8 cellular contexts compared by ENCODE assay signal in genomic region chr5:141476132-141476909, GRCh38. TPM values are rescaled to one million over a fixed set of nuclear protein-coding genes. Genes with fewer than 3 reads are reported as not detected.
DNase-seq lines count a peak whose midpoint lies in the region; ATAC-seq and TF ChIP-seq lines count a peak whose summit lies in the region.

No MANE protein-coding gene starts in this region.

- H3K4me1 ChIP-seq in ES-I3 (ENCODE audit: insufficient read depth, low read length): no peaks in the 10 kb centered on the region

- H3K9me3 Mint-ChIP-seq in activated CD8-positive, alpha-beta T cell treated with anti-CD3 and anti-CD28 coated beads, Interleukin-2, amount 10 ng/mL, durations not matched to agents 7 days and 5 days (ENCODE audit: insufficient read depth): no peaks in the 10 kb centered on the region
- H3K9me3 Mint-ChIP-seq in osteocyte (ENCODE audit: unreplicated experiment): no peaks in the 10 kb centered on the region

- H3K36me3 Mint-ChIP-seq in activated CD8-positive, alpha-beta T cell treated with anti-CD3 and anti-CD28 coated beads, Interleukin-2, amount 10 ng/mL, durations not matched to agents 7 days and 5 days (ENCODE audit: low read depth): peaks cover 3% of the 10 kb centered on the region
- peaks cover 27% of the 10 kb centered on the region for H3K36me3 Mint-ChIP-seq in osteocyte (ENCODE audit: unreplicated experiment)

- H3K27me3 Mint-ChIP-seq in activated CD8-positive, alpha-beta T cell treated with anti-CD3 and anti-CD28 coated beads, Interleukin-2, amount 10 ng/mL, durations not matched to agents 7 days and 5 days (ENCODE audit: low read depth): peaks cover 69% of the 10 kb centered on the region
- no peaks in the 10 kb centered on the region for H3K27me3 Mint-ChIP-seq in osteocyte (ENCODE audit: unreplicated experiment)

- TF ChIP-seq RAD21 in Ishikawa (IDR thresholded peaks at IDR 0.05; ENCODE audit: low read depth): no peak

- CTCF ChIA-PET in activated CD8-positive, alpha-beta T cell treated with anti-CD3 and anti-CD28 coated beads, Interleukin-2, amount 10 ng/mL, durations not matched to agents 7 days and 5 days (lab: Charles Lee): interaction anchor here (1.3 to 1.4 kb wide), 2 partner anchors 10 to 157 kb away, joined by 3 read pairs; no protein-coding TSS in a partner anchor

- no peaks in the 10 kb centered on the region for H3K36me3 ChIP-seq in ES-I3 (ENCODE audit: insufficient read depth, low read length)

- TF ChIP-seq EP300 in Ishikawa (IDR thresholded peaks at IDR 0.05; ENCODE audit: borderline replicate concordance): no peak

- POLR2A ChIA-PET in activated CD8-positive, alpha-beta T cell treated with anti-CD3 and anti-CD28 coated beads, Interleukin-2, amount 10 ng/mL, durations not matched to agents 7 days and 5 days (lab: Charles Lee): no interaction called here

- H3K4me1 Mint-ChIP-seq in activated CD8-positive, alpha-beta T cell treated with anti-CD3 and anti-CD28 coated beads, Interleukin-2, amount 10 ng/mL, durations not matched to agents 7 days and 5 days (ENCODE audit: low read depth): peaks cover 29% of the 10 kb centered on the region
- peaks cover 48% of the 10 kb centered on the region for H3K4me1 Mint-ChIP-seq in osteocyte (ENCODE audit: unreplicated experiment)

- H3K27ac Mint-ChIP-seq in activated CD8-positive, alpha-beta T cell treated with anti-CD3 and anti-CD28 coated beads, Interleukin-2, amount 10 ng/mL, durations not matched to agents 7 days and 5 days: no peak overlapping the region
- peak overlapping the region; percentile 99 for H3K27ac Mint-ChIP-seq in osteocyte (ENCODE audit: unreplicated experiment)

- H3K9me3 ChIP-seq in ES-I3 (ENCODE audit: control insufficient read depth, insufficient read depth, low read length): no peaks in the 10 kb centered on the region

- DNase-seq in activated CD8-positive, alpha-beta T cell treated with anti-CD3 and anti-CD28 coated beads, Interleukin-2, amount 10 ng/mL, durations not matched to agents 7 days and 5 days: no peak
- peak; percentile 39 for DNase-seq in germinal center (ENCODE audit: low spot score)
- no peak for DNase-seq in osteocyte (ENCODE audit: extremely low spot score, unreplicated experiment)
- DNase-seq in inferior parietal cortex (ENCODE audit: extremely low spot score): no peak

- ATAC-seq in GM21576 (IDR thresholded peaks at IDR 0.05; ENCODE audit: unreplicated experiment) (peak; percentile 30), GM18861 (IDR thresholded peaks at IDR 0.05; ENCODE audit: unreplicated experiment) (no peak)
- peak; percentile 27 for ATAC-seq in activated CD8-positive, alpha-beta T cell treated with anti-CD3 and anti-CD28 coated beads, Interleukin-2, amount 10 ng/mL, durations not matched to agents 7 days and 5 days

- H3K4me3 Mint-ChIP-seq in activated CD8-positive, alpha-beta T cell treated with anti-CD3 and anti-CD28 coated beads, Interleukin-2, amount 10 ng/mL, durations not matched to agents 7 days and 5 days: peak overlapping the region; percentile 62
- peak overlapping the region; percentile 97 for H3K4me3 Mint-ChIP-seq in osteocyte (ENCODE audit: unreplicated experiment)

- peak overlapping the region; percentile 66; the same call in 1 of the 2 replicates for H3K9ac ChIP-seq in ES-I3 (ENCODE audit: low read depth, low read length)

- no peak for TF ChIP-seq CTCF in osteocyte (IDR thresholded peaks at IDR 0.05)

TF ChIP-seq in Ishikawa, 13 proteins besides CTCF, POLR2A, EP300 and RAD21:
- no peak for TF ChIP-seq ZBTB7A (IDR thresholded peaks at IDR 0.05; ENCODE audit: low read depth)
- TF ChIP-seq NFIC (IDR thresholded peaks at IDR 0.05): no peak
- TF ChIP-seq TAF1 (IDR thresholded peaks at IDR 0.05; ENCODE audit: low read depth): 0 out of 2 replicates have a peak, but pooled peaks have one; percentile 22
- TF ChIP-seq, protein P1, sequence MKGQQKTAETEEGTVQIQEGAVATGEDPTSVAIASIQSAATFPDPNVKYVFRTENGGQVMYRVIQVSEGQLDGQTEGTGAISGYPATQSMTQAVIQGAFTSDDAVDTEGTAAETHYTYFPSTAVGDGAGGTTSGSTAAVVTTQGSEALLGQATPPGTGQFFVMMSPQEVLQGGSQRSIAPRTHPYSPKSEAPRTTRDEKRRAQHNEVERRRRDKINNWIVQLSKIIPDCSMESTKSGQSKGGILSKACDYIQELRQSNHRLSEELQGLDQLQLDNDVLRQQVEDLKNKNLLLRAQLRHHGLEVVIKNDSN (IDR thresholded peaks at IDR 0.05): no peak
- no peak for TF ChIP-seq TCF12 (IDR thresholded peaks at IDR 0.05; ENCODE audit: low read depth)
- TF ChIP-seq MAX (IDR thresholded peaks at IDR 0.05): peak; percentile 27; the same call in 1 of the 2 replicates
- no peak for TF ChIP-seq CREB1 (IDR thresholded peaks at IDR 0.05; ENCODE audit: low read depth)
- TF ChIP-seq FOXM1 (IDR thresholded peaks at IDR 0.05; ENCODE audit: borderline replicate concordance, low read depth): no peak
- no peak for TF ChIP-seq YY1 (IDR thresholded peaks at IDR 0.05; ENCODE audit: low read depth)
- TF ChIP-seq, protein P2, sequence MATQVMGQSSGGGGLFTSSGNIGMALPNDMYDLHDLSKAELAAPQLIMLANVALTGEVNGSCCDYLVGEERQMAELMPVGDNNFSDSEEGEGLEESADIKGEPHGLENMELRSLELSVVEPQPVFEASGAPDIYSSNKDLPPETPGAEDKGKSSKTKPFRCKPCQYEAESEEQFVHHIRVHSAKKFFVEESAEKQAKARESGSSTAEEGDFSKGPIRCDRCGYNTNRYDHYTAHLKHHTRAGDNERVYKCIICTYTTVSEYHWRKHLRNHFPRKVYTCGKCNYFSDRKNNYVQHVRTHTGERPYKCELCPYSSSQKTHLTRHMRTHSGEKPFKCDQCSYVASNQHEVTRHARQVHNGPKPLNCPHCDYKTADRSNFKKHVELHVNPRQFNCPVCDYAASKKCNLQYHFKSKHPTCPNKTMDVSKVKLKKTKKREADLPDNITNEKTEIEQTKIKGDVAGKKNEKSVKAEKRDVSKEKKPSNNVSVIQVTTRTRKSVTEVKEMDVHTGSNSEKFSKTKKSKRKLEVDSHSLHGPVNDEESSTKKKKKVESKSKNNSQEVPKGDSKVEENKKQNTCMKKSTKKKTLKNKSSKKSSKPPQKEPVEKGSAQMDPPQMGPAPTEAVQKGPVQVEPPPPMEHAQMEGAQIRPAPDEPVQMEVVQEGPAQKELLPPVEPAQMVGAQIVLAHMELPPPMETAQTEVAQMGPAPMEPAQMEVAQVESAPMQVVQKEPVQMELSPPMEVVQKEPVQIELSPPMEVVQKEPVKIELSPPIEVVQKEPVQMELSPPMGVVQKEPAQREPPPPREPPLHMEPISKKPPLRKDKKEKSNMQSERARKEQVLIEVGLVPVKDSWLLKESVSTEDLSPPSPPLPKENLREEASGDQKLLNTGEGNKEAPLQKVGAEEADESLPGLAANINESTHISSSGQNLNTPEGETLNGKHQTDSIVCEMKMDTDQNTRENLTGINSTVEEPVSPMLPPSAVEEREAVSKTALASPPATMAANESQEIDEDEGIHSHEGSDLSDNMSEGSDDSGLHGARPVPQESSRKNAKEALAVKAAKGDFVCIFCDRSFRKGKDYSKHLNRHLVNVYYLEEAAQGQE (IDR thresholded peaks at IDR 0.05; ENCODE audit: low read depth): no peak

RNA-seq across cellular contexts. Expression of gene PCDHGC3, which starts 0.6 kb away (rescaled TPM):
- not detected for total RNA-seq in activated CD8-positive, alpha-beta T cell treated with anti-CD3 and anti-CD28 coated beads, Interleukin-2, amount 10 ng/mL, durations not matched to agents 7 days and 5 days
- 92.4 and 99.9 TPM in 2 replicates for total RNA-seq in osteocyte

RNA-seq across cellular contexts. Expression of gene PCDHGC4, which starts 8.5 kb away (rescaled TPM):
- not detected for total RNA-seq in activated CD8-positive, alpha-beta T cell treated with anti-CD3 and anti-CD28 coated beads, Interleukin-2, amount 10 ng/mL, durations not matched to agents 7 days and 5 days
- 2.8 and 3.7 TPM in 2 replicates for total RNA-seq in osteocyte

RNA-seq across cellular contexts. Expression of gene PCDHGC5, which starts 12.6 kb away (rescaled TPM):
- total RNA-seq in activated CD8-positive, alpha-beta T cell treated with anti-CD3 and anti-CD28 coated beads, Interleukin-2, amount 10 ng/mL, durations not matched to agents 7 days and 5 days: not detected
- total RNA-seq in osteocyte: 1.4 and 1.9 TPM in 2 replicates

RNA-seq across cellular contexts. Expression of gene PCDHGA12, which starts 46.0 kb away (rescaled TPM):
- total RNA-seq in activated CD8-positive, alpha-beta T cell treated with anti-CD3 and anti-CD28 coated beads, Interleukin-2, amount 10 ng/mL, durations not matched to agents 7 days and 5 days: not detected
- total RNA-seq in osteocyte: 2.0 and 2.1 TPM in 2 replicates

RNA-seq across cellular contexts. Expression of gene PCDHGA11, which starts 55.5 kb away (rescaled TPM):
- under 1 TPM in 1 of 2 experiments, not detected in 1; 0.05 TPM for total RNA-seq in activated CD8-positive, alpha-beta T cell treated with anti-CD3 and anti-CD28 coated beads, Interleukin-2, amount 10 ng/mL, durations not matched to agents 7 days and 5 days
- total RNA-seq in osteocyte: 1.9 and 2.2 TPM in 2 replicates

Comparison
In these comparisons a context has a peak if more than half of its experiments do, and no peak if none do; other contexts are left out.
1. RNA of gene PCDHGC3, which starts 0.6 kb away (total RNA-seq): 92.4 to 99.9 TPM in osteocyte; not detected in activated CD8-positive, alpha-beta T cell treated with anti-CD3 and anti-CD28 coated beads, Interleukin-2, amount 10 ng/mL, durations not matched to agents 7 days and 5 days; every median in the first group is over 10 times any median in the second.